1 cellular context compared by ENCODE assay signal in the genomic region with DNA sequence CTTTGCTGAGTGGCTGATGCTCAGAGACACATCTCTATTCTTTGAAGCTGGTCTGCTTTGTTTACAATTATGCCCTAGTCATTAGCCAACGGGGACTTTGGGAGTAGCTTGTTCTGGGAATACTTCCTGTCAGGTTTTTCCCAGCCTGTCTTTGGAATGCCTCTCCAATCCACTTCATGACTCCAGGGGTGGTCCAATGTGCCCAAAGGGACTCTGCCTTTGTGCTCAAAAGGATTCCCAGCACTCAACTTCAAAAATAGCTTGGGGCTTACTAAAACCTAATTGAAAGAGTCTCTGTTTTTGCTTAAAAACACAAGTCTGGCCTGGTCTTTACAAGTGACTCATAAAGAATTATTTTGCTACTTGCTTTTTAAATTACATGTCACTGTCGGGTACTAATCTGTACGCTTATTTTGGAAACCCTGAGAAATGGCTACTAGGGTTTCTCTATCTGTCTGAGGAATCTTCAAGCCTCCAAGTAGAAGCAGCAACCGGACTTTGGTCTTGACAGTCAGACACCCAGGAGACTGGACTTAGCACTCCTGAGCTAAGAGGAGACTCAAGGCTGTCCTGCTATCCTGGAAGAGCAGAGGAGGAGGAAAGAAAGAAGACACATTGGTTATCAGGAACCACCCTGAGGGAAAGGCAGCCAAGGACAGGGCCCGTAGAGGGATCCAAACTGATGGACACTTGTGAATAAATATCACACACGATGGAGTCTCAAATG.
TF ChIP-seq lines count a peak whose summit lies in the region.

No MANE protein-coding gene starts in this region.

TF ChIP-seq in HepG2, 621 proteins besides CTCF, POLR2A, EP300 and RAD21 (continued from another document and continues in another):
- TF ChIP-seq, protein P1, sequence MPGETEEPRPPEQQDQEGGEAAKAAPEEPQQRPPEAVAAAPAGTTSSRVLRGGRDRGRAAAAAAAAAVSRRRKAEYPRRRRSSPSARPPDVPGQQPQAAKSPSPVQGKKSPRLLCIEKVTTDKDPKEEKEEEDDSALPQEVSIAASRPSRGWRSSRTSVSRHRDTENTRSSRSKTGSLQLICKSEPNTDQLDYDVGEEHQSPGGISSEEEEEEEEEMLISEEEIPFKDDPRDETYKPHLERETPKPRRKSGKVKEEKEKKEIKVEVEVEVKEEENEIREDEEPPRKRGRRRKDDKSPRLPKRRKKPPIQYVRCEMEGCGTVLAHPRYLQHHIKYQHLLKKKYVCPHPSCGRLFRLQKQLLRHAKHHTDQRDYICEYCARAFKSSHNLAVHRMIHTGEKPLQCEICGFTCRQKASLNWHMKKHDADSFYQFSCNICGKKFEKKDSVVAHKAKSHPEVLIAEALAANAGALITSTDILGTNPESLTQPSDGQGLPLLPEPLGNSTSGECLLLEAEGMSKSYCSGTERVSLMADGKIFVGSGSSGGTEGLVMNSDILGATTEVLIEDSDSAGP (CRISPR knock-in tag; IDR thresholded peaks at IDR 0.05; ENCODE audit: borderline replicate concordance): no peak
- no peak for TF ChIP-seq MTA3 (CRISPR knock-in tag; IDR thresholded peaks at IDR 0.05)
- TF ChIP-seq LCORL (IDR thresholded peaks at IDR 0.05): no peak
- 0 out of 2 replicates have a peak, but pooled peaks have one; percentile 41 for TF ChIP-seq LCORL (CRISPR knock-in tag; IDR thresholded peaks at IDR 0.05)
- TF ChIP-seq, protein P2, sequence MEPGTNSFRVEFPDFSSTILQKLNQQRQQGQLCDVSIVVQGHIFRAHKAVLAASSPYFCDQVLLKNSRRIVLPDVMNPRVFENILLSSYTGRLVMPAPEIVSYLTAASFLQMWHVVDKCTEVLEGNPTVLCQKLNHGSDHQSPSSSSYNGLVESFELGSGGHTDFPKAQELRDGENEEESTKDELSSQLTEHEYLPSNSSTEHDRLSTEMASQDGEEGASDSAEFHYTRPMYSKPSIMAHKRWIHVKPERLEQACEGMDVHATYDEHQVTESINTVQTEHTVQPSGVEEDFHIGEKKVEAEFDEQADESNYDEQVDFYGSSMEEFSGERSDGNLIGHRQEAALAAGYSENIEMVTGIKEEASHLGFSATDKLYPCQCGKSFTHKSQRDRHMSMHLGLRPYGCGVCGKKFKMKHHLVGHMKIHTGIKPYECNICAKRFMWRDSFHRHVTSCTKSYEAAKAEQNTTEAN (CRISPR knock-in tag; conservative IDR thresholded peaks at IDR 0.05): no peak
- no peak for TF ChIP-seq ZNF12 (CRISPR knock-in tag; IDR thresholded peaks at IDR 0.05)
- TF ChIP-seq MBNL3 (CRISPR knock-in tag; conservative IDR thresholded peaks at IDR 0.05): no peak
- TF ChIP-seq SRY (CRISPR knock-in tag; IDR thresholded peaks at IDR 0.05): no peak
- no peak for TF ChIP-seq SOX13 (IDR thresholded peaks at IDR 0.05)
- peak in 1 of 2 experiments; percentile 25; a peak in 1 of 4 replicates for TF ChIP-seq SOX13 (CRISPR knock-in tag; conservative IDR thresholded peaks at IDR 0.05 in 1 of 2, IDR thresholded peaks at IDR 0.05 in 1 of 2)
- TF ChIP-seq ZNF431 (CRISPR knock-in tag; IDR thresholded peaks at IDR 0.05; ENCODE audit: borderline replicate concordance, low read depth): no peak
- no peak for TF ChIP-seq THYN1 (CRISPR knock-in tag; IDR thresholded peaks at IDR 0.05; ENCODE audit: borderline replicate concordance, low read depth)
- TF ChIP-seq HCFC1 (IDR thresholded peaks at IDR 0.05; ENCODE audit: low read depth, low read length): no peak
- TF ChIP-seq ELF3 (CRISPR knock-in tag; IDR thresholded peaks at IDR 0.05): peak; percentile 53; the same call in 1 of the 2 replicates
- no peak for TF ChIP-seq ZNF460 (CRISPR knock-in tag; IDR thresholded peaks at IDR 0.05; ENCODE audit: borderline replicate concordance)
- no peak for TF ChIP-seq ZNF670 (CRISPR knock-in tag; IDR thresholded peaks at IDR 0.05; ENCODE audit: borderline replicate concordance)
- TF ChIP-seq GPN1 (CRISPR knock-in tag; IDR thresholded peaks at IDR 0.05; ENCODE audit: borderline replicate concordance): no peak
- no peak for TF ChIP-seq ZNF607 (CRISPR knock-in tag; IDR thresholded peaks at IDR 0.05; ENCODE audit: borderline replicate concordance)
- TF ChIP-seq, protein P3, sequence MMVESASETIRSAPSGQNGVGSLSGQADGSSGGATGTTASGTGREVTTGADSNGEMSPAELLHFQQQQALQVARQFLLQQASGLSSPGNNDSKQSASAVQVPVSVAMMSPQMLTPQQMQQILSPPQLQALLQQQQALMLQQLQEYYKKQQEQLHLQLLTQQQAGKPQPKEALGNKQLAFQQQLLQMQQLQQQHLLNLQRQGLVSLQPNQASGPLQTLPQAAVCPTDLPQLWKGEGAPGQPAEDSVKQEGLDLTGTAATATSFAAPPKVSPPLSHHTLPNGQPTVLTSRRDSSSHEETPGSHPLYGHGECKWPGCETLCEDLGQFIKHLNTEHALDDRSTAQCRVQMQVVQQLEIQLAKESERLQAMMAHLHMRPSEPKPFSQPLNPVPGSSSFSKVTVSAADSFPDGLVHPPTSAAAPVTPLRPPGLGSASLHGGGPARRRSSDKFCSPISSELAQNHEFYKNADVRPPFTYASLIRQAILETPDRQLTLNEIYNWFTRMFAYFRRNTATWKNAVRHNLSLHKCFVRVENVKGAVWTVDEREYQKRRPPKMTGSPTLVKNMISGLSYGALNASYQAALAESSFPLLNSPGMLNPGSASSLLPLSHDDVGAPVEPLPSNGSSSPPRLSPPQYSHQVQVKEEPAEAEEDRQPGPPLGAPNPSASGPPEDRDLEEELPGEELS (CRISPR knock-in tag; IDR thresholded peaks at IDR 0.05): peak; percentile 32; the same call in 1 of the 2 replicates
- TF ChIP-seq POGZ (CRISPR knock-in tag; IDR thresholded peaks at IDR 0.05): peak; percentile 62; the same call in 1 of the 2 replicates
- no peak for TF ChIP-seq NCOA5 (CRISPR knock-in tag; IDR thresholded peaks at IDR 0.05)
- peak; percentile 73 for TF ChIP-seq FOXA3 (CRISPR knock-in tag; IDR thresholded peaks at IDR 0.05)
- TF ChIP-seq SIN3A (IDR thresholded peaks at IDR 0.05; ENCODE audit: borderline replicate concordance, low read depth, low read length): no peak
- TF ChIP-seq, protein P4, sequence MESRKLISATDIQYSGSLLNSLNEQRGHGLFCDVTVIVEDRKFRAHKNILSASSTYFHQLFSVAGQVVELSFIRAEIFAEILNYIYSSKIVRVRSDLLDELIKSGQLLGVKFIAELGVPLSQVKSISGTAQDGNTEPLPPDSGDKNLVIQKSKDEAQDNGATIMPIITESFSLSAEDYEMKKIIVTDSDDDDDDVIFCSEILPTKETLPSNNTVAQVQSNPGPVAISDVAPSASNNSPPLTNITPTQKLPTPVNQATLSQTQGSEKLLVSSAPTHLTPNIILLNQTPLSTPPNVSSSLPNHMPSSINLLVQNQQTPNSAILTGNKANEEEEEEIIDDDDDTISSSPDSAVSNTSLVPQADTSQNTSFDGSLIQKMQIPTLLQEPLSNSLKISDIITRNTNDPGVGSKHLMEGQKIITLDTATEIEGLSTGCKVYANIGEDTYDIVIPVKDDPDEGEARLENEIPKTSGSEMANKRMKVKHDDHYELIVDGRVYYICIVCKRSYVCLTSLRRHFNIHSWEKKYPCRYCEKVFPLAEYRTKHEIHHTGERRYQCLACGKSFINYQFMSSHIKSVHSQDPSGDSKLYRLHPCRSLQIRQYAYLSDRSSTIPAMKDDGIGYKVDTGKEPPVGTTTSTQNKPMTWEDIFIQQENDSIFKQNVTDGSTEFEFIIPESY (CRISPR knock-in tag; IDR thresholded peaks at IDR 0.05): no peak
- no peak for TF ChIP-seq KLF6 (CRISPR knock-in tag; IDR thresholded peaks at IDR 0.05)
- TF ChIP-seq ZNF543 (CRISPR knock-in tag; IDR thresholded peaks at IDR 0.05): no peak
- 0 out of 2 replicates have a peak, but pooled peaks have one; percentile 16 for TF ChIP-seq HNF4A (CRISPR knock-in tag; IDR thresholded peaks at IDR 0.05)
- TF ChIP-seq PHF8 (CRISPR knock-in tag; IDR thresholded peaks at IDR 0.05): no peak
- TF ChIP-seq, protein P5, sequence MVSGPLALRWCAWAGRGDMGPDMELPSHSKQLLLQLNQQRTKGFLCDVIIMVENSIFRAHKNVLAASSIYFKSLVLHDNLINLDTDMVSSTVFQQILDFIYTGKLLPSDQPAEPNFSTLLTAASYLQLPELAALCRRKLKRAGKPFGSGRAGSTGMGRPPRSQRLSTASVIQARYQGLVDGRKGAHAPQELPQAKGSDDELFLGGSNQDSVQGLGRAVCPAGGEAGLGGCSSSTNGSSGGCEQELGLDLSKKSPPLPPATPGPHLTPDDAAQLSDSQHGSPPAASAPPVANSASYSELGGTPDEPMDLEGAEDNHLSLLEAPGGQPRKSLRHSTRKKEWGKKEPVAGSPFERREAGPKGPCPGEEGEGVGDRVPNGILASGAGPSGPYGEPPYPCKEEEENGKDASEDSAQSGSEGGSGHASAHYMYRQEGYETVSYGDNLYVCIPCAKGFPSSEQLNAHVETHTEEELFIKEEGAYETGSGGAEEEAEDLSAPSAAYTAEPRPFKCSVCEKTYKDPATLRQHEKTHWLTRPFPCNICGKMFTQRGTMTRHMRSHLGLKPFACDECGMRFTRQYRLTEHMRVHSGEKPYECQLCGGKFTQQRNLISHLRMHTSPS (CRISPR knock-in tag; IDR thresholded peaks at IDR 0.05; ENCODE audit: low read depth): no peak
- no peak for TF ChIP-seq ZNF615 (CRISPR knock-in tag; IDR thresholded peaks at IDR 0.05; ENCODE audit: borderline replicate concordance)
- TF ChIP-seq SAP130 (CRISPR knock-in tag; IDR thresholded peaks at IDR 0.05; ENCODE audit: low read depth): no peak
- no peak for TF ChIP-seq MTF2 (CRISPR knock-in tag; IDR thresholded peaks at IDR 0.05; ENCODE audit: borderline replicate concordance)
- TF ChIP-seq ZNF572 (CRISPR knock-in tag; IDR thresholded peaks at IDR 0.05): no peak
- TF ChIP-seq RXRA (CRISPR knock-in tag; IDR thresholded peaks at IDR 0.05): no peak
- no peak for TF ChIP-seq ZBTB1 (CRISPR knock-in tag; IDR thresholded peaks at IDR 0.05; ENCODE audit: borderline replicate concordance)
- TF ChIP-seq, protein P6, sequence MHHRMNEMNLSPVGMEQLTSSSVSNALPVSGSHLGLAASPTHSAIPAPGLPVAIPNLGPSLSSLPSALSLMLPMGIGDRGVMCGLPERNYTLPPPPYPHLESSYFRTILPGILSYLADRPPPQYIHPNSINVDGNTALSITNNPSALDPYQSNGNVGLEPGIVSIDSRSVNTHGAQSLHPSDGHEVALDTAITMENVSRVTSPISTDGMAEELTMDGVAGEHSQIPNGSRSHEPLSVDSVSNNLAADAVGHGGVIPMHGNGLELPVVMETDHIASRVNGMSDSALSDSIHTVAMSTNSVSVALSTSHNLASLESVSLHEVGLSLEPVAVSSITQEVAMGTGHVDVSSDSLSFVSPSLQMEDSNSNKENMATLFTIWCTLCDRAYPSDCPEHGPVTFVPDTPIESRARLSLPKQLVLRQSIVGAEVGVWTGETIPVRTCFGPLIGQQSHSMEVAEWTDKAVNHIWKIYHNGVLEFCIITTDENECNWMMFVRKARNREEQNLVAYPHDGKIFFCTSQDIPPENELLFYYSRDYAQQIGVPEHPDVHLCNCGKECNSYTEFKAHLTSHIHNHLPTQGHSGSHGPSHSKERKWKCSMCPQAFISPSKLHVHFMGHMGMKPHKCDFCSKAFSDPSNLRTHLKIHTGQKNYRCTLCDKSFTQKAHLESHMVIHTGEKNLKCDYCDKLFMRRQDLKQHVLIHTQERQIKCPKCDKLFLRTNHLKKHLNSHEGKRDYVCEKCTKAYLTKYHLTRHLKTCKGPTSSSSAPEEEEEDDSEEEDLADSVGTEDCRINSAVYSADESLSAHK (CRISPR knock-in tag; IDR thresholded peaks at IDR 0.05; ENCODE audit: borderline replicate concordance): no peak
- no peak for TF ChIP-seq ZNF335 (CRISPR knock-in tag; IDR thresholded peaks at IDR 0.05)
- TF ChIP-seq, protein P7, sequence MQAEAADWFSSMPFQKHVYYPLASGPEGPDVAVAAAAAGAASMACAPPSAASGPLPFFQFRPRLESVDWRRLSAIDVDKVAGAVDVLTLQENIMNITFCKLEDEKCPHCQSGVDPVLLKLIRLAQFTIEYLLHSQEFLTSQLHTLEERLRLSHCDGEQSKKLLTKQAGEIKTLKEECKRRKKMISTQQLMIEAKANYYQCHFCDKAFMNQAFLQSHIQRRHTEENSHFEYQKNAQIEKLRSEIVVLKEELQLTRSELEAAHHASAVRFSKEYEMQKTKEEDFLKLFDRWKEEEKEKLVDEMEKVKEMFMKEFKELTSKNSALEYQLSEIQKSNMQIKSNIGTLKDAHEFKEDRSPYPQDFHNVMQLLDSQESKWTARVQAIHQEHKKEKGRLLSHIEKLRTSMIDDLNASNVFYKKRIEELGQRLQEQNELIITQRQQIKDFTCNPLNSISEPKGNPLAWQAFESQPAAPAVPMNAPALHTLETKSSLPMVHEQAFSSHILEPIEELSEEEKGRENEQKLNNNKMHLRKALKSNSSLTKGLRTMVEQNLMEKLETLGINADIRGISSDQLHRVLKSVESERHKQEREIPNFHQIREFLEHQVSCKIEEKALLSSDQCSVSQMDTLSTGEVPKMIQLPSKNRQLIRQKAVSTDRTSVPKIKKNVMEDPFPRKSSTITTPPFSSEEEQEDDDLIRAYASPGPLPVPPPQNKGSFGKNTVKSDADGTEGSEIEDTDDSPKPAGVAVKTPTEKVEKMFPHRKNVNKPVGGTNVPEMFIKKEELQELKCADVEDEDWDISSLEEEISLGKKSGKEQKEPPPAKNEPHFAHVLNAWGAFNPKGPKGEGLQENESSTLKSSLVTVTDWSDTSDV (CRISPR knock-in tag; IDR thresholded peaks at IDR 0.05): no peak
- no peak for TF ChIP-seq BCL6 (CRISPR knock-in tag; IDR thresholded peaks at IDR 0.05)
- TF ChIP-seq, protein P8, sequence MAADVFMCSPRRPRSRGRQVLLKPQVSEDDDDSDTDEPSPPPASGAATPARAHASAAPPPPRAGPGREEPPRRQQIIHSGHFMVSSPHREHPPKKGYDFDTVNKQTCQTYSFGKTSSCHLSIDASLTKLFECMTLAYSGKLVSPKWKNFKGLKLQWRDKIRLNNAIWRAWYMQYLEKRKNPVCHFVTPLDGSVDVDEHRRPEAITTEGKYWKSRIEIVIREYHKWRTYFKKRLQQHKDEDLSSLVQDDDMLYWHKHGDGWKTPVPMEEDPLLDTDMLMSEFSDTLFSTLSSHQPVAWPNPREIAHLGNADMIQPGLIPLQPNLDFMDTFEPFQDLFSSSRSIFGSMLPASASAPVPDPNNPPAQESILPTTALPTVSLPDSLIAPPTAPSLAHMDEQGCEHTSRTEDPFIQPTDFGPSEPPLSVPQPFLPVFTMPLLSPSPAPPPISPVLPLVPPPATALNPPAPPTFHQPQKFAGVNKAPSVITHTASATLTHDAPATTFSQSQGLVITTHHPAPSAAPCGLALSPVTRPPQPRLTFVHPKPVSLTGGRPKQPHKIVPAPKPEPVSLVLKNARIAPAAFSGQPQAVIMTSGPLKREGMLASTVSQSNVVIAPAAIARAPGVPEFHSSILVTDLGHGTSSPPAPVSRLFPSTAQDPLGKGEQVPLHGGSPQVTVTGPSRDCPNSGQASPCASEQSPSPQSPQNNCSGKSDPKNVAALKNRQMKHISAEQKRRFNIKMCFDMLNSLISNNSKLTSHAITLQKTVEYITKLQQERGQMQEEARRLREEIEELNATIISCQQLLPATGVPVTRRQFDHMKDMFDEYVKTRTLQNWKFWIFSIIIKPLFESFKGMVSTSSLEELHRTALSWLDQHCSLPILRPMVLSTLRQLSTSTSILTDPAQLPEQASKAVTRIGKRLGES (CRISPR knock-in tag; IDR thresholded peaks at IDR 0.05; ENCODE audit: borderline replicate concordance): no peak
- TF ChIP-seq DNMT3B (CRISPR knock-in tag; conservative IDR thresholded peaks at IDR 0.05): no peak
- TF ChIP-seq ETV5 (CRISPR knock-in tag; IDR thresholded peaks at IDR 0.05; ENCODE audit: borderline replicate concordance): peak; percentile 69; the same call in 1 of the 2 replicates
- TF ChIP-seq GABPB1 (CRISPR knock-in tag; IDR thresholded peaks at IDR 0.05): peak; percentile 53; the same call in 1 of the 2 replicates
- TF ChIP-seq ZNF333 (CRISPR knock-in tag; IDR thresholded peaks at IDR 0.05; ENCODE audit: borderline replicate concordance): no peak
- TF ChIP-seq, protein P9, sequence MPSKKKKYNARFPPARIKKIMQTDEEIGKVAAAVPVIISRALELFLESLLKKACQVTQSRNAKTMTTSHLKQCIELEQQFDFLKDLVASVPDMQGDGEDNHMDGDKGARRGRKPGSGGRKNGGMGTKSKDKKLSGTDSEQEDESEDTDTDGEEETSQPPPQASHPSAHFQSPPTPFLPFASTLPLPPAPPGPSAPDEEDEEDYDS (CRISPR knock-in tag; IDR thresholded peaks at IDR 0.05): no peak
